Comparison of ENCODE assay signal across 8 cellular contexts in the genomic region with DNA sequence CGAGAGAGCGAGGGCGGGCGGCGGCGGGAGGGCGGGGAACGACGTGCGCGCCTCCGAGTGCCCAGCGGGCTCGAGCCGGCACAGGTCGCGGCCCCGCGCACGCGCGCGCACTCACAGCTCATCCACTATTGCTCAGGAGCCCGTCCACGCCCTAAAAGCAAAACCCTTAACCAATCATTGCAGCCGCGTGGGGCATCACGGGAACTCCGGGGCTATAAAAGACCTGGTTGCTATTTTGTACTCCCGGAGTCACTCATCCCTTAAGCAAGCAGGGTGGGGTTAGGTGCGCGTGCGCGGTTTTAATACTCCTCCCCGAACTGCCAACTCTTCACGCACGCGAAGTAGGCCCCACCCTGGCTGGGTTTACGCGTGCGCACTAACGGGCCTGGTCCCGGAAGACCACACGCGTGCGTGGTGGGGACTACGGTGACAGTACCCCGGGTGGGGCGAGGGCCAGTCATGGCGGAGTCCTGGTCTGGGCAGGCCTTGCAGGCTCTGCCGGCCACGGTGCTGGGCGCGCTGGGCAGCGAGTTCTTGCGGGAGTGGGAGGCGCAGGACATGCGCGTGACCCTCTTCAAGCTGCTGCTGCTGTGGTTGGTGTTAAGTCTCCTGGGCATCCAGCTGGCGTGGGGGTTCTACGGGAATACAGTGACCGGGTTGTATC. TPM values are rescaled to one million over a fixed set of nuclear protein-coding genes. Genes with fewer than 3 reads are reported as not detected.
DNase-seq lines count a peak whose midpoint lies in the region; ATAC-seq, FAIRE-seq and TF ChIP-seq lines count a peak whose summit lies in the region.

A gene (minus strand): TSS at position 9 of the 664 bp plus-strand sequence. CDS start 36,387 bp downstream, outside the sequence.
A gene with protein sequence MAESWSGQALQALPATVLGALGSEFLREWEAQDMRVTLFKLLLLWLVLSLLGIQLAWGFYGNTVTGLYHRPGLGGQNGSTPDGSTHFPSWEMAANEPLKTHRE (plus strand): TSS at position 456 of the 664 bp plus-strand sequence. CDS start 4 bp downstream, at position 460.

- H3K4me2 ChIP-seq in OCI-LY7 (ENCODE audit: low read length) (peak within 1 kb of the TSS; percentile 90), endothelial cell of umbilical vein (ENCODE audit: insufficient read depth, low read length) (peak within 1 kb of the TSS; percentile 99)

- CTCF ChIA-PET in OCI-LY7 (lab: Charles Lee; ENCODE audit: unreplicated experiment), result interaction anchor here (0.6 kb wide), 1 partner anchor 53 kb away, joined by 3 read pairs; no protein-coding TSS in a partner anchor
- CTCF ChIA-PET in endothelial cell of umbilical vein (lab: Charles Lee), result interaction anchor here (0.7 to 2.0 kb wide), 11 partner anchors 14 to 390 kb away, joined by 3 to 13 read pairs (median 4); a partner anchor contains a TSS

- BruUV-seq in OCI-LY7 (replicated peaks; lab: Mats Ljungman, UMichigan) (TSS peak; percentile 65), endothelial cell of umbilical vein (replicated peaks; lab: Mats Ljungman, UMichigan) (TSS peak; percentile 69)

- no peaks in the 10 kb centered on the region for H3K9me3 ChIP-seq in OCI-LY7 (ENCODE audit: low read length)
- H3K9me3 ChIP-seq in endothelial cell of umbilical vein (replicated peaks; ENCODE audit: control insufficient read depth, insufficient read depth, low read length), result no peaks in the 10 kb centered on the region

- H3K36me3 ChIP-seq in OCI-LY7 (ENCODE audit: insufficient read depth, low read length), result peaks cover 36% of the 10 kb centered on the region
- peaks cover 0 to 4% of the 10 kb centered on the region in 2 experiments for H3K36me3 ChIP-seq in endothelial cell of umbilical vein (ENCODE audit: control insufficient read depth in 2 of 2, extremely low read depth in 1 of 2, insufficient read depth in 2 of 2, low read length in 2 of 2)

- POLR2A ChIA-PET in OCI-LY7 (lab: Charles Lee) (interaction anchor here (0.6 to 2.7 kb wide), 11 partner anchors 16 to 1395 kb away, joined by 3 to 16 read pairs (median 5); a partner anchor contains a TSS), endothelial cell of umbilical vein (lab: Charles Lee) (interaction anchor here (0.6 to 2.0 kb wide), 13 partner anchors 9 to 318 kb away, joined by 3 to 14 read pairs (median 5); a partner anchor contains a TSS)

- peak; percentile 71 for ATAC-seq in GM21526 (IDR thresholded peaks at IDR 0.05; ENCODE audit: low FRiP score, unreplicated experiment)

- peak within 1 kb of the TSS; percentile 94 for H3K9ac ChIP-seq in endothelial cell of umbilical vein (replicated peaks; ENCODE audit: extremely low read depth, insufficient read depth, low read length)

- intact Hi-C loops in OCI-LY7 (cut with micrococcal nuclease; ENCODE audit: unreplicated experiment), result loop anchor here (1.0 to 2.0 kb wide), 2 partner anchors 53 to 72 kb away; a partner anchor contains a TSS
- intact Hi-C loops in endothelial cell of umbilical vein (cut with micrococcal nuclease), result loop anchor here (1.0 to 5.0 kb wide), 5 partner anchors 17 to 320 kb away; a partner anchor contains a TSS

- H4K20me1 ChIP-seq in OCI-LY7 (ENCODE audit: insufficient read depth, low read length) (peaks cover 27% of the 10 kb centered on the region), endothelial cell of umbilical vein (replicated peaks; ENCODE audit: control insufficient read depth, extremely low read depth, insufficient read depth, low read length) (peaks cover 16% of the 10 kb centered on the region)

- TF ChIP-seq CTCF in D721Med (IDR thresholded peaks at IDR 0.05; ENCODE audit: insufficient read depth, missing control alignments) (no peak), OCI-LY7 (conservative IDR thresholded peaks at IDR 0.05; ENCODE audit: low read length) (no peak), endothelial cell of umbilical vein (IDR thresholded peaks at IDR 0.05; ENCODE audit: extremely low read depth in 1 of 2, insufficient read depth in 1 of 2, low read depth in 1 of 2, low read length in 2 of 2) (no peak)

- H2AFZ ChIP-seq in OCI-LY7 (ENCODE audit: low read length) (no peak within 1 kb of the TSS), endothelial cell of umbilical vein (ENCODE audit: low read depth, low read length) (peak within 1 kb of the TSS; percentile 38)

- peak; percentile 99 for TF ChIP-seq POLR2A in endothelial cell of umbilical vein (IDR thresholded peaks at IDR 0.05; ENCODE audit: low read depth, low read length)

- peak within 1 kb of the TSS; percentile 91 for H3K4me3 ChIP-seq in OCI-LY7 (ENCODE audit: low read depth, low read length, poor library complexity, severe bottlenecking)
- peak within 1 kb of the TSS; percentile 69 to 100 (median 99) for H3K4me3 ChIP-seq in endothelial cell of umbilical vein (replicated peaks in 1 of 3; ENCODE audit: insufficient read depth in 1 of 3, low read depth in 1 of 3, low read length in 3 of 3)

- H3K79me2 ChIP-seq in OCI-LY7 (ENCODE audit: insufficient read depth, low read depth, low read length) (peaks cover 62% of the 10 kb centered on the region), endothelial cell of umbilical vein (ENCODE audit: control insufficient read depth, insufficient read depth, low read length) (peaks cover 62% of the 10 kb centered on the region)

- H3K27ac ChIP-seq in OCI-LY7 (ENCODE audit: low read depth, low read length, poor library complexity, severe bottlenecking) (peak within 1 kb of the TSS; percentile 79), endothelial cell of umbilical vein (ENCODE audit: insufficient read depth, low read depth, low read length) (peak within 1 kb of the TSS; percentile 79)

- dilution Hi-C loops in endothelial cell of umbilical vein (cut with MboI; ENCODE audit: extremely low pct_ligation_motif_present, low sequenced_read_pairs), result no loop called here

- H3K4me1 ChIP-seq in OCI-LY7 (ENCODE audit: insufficient read depth, low read length, poor library complexity, severe bottlenecking) (peaks cover 65% of the 10 kb centered on the region), endothelial cell of umbilical vein (ENCODE audit: control insufficient read depth, extremely low read depth, insufficient read depth, low read length) (peaks cover 35% of the 10 kb centered on the region)

- FAIRE-seq in D721Med (lab: Jason Lieb, UNC), result no peak
- FAIRE-seq in endothelial cell of umbilical vein (lab: Jason Lieb, UNC), result peak; percentile 98

- no peaks in the 10 kb centered on the region for H3K9me2 ChIP-seq in OCI-LY7 (ENCODE audit: insufficient read depth, low read length)

- H3K27me3 ChIP-seq in endothelial cell of umbilical vein (ENCODE audit: control insufficient read depth in 2 of 2, insufficient read depth in 2 of 2, low read length in 2 of 2), result no peaks in the 10 kb centered on the region

- no peaks in the 10 kb centered on the region for H3K9me1 ChIP-seq in endothelial cell of umbilical vein (replicated peaks; ENCODE audit: control insufficient read depth, extremely low read depth, insufficient read depth, low read length)

- DNase-seq in D721Med (ENCODE audit: insufficient read length, low spot score) (peak; percentile 100), HuH-7.5 (ENCODE audit: low spot score) (peak; percentile 96), OCI-LY7 (ENCODE audit: low spot score) (peak; percentile 100), activated T-cell treated with anti-CD3 and anti-CD28 coated beads for 1 hour (ENCODE audit: low read depth) (peak; percentile 99), endothelial cell of umbilical vein (ENCODE audit: low read depth, low spot score) (peak; percentile 100), midbrain (lab: John Stamatoyannopoulos, UW) (peak; percentile 99)
- DNase-seq in stimulated activated CD8-positive, alpha-beta memory T cell treated with anti-CD3 and anti-CD28 coated beads, Interleukin-2, amount 100 ng/mL, for 1 hour (ENCODE audit: low read depth in 2 of 2), result peak; percentile 96 to 98

TF ChIP-seq in endothelial cell of umbilical vein, 7 proteins besides CTCF, POLR2A, EP300 and RAD21:
- TF ChIP-seq EZH2 (IDR thresholded peaks at IDR 0.05; ENCODE audit: borderline replicate concordance, low read depth, low read length, severe bottlenecking), result no peak
- TF ChIP-seq POLR2AphosphoS5 (IDR thresholded peaks at IDR 0.05; ENCODE audit: insufficient read depth, low read depth, low read length), result peak; percentile 98
- no peak for TF ChIP-seq JUN (IDR thresholded peaks at IDR 0.05; ENCODE audit: borderline replicate concordance, insufficient read depth, insufficient read length, low read depth)
- TF ChIP-seq, protein P1, sequence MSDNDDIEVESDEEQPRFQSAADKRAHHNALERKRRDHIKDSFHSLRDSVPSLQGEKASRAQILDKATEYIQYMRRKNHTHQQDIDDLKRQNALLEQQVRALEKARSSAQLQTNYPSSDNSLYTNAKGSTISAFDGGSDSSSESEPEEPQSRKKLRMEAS (IDR thresholded peaks at IDR 0.05; ENCODE audit: insufficient read depth, insufficient read length), result peak; percentile 26

RNA-seq across cellular contexts. Expression of the first gene that starts in this region (rescaled TPM):
- total RNA-seq in OCI-LY7 (2014; rRNA removed; shearing (Covaris generic)), result 218 and 219 TPM in 2 replicates
- total RNA-seq in OCI-LY7 (2022), result 373 and 403 TPM in 2 replicates
- 571 and 580 TPM in 2 replicates for total RNA-seq in endothelial cell of umbilical vein
- polyA plus RNA-seq in endothelial cell of umbilical vein, result 312 and 450 TPM in 2 replicates
- polyA plus RNA-seq in endothelial cell of umbilical vein (2011; cell fraction: cytosol; rRNA removed), result 473 and 475 TPM in 2 replicates
- 203 and 216 TPM in 2 replicates for polyA plus RNA-seq in endothelial cell of umbilical vein (2011; cell fraction: nucleus; rRNA removed)
- polyA plus RNA-seq in endothelial cell of umbilical vein (2012), result 543 and 693 TPM in 2 replicates
- polyA minus RNA-seq in endothelial cell of umbilical vein, result 565 and 590 TPM in 2 replicates
- 326 TPM for polyA minus RNA-seq in endothelial cell of umbilical vein (2011; cell fraction: cytosol; rRNA and poly(A)+ RNA removed)
- polyA minus RNA-seq in endothelial cell of umbilical vein (2011; cell fraction: nucleus; rRNA and poly(A)+ RNA removed), result 104 and 106 TPM in 2 replicates

RNA-seq across cellular contexts. Expression of the second gene that starts in this region (rescaled TPM):
- 15.8 and 17.9 TPM in 2 replicates for total RNA-seq in OCI-LY7 (2014; rRNA removed; shearing (Covaris generic))
- total RNA-seq in OCI-LY7 (2022) (35.3 and 37.7 TPM in 2 replicates), endothelial cell of umbilical vein (18.6 and 21.9 TPM in 2 replicates)
- polyA plus RNA-seq in endothelial cell of umbilical vein, result 31.3 and 32.3 TPM in 2 replicates
- 32.8 and 35.2 TPM in 2 replicates for polyA plus RNA-seq in endothelial cell of umbilical vein (2011; cell fraction: cytosol; rRNA removed)
- 10.4 and 11.6 TPM in 2 replicates for polyA plus RNA-seq in endothelial cell of umbilical vein (2011; cell fraction: nucleus; rRNA removed)
- polyA plus RNA-seq in endothelial cell of umbilical vein (2012), result 17.8 and 19.4 TPM in 2 replicates
- 25.5 and 31.8 TPM in 2 replicates for polyA minus RNA-seq in endothelial cell of umbilical vein
- 20.3 TPM for polyA minus RNA-seq in endothelial cell of umbilical vein (2011; cell fraction: cytosol; rRNA and poly(A)+ RNA removed)
- polyA minus RNA-seq in endothelial cell of umbilical vein (2011; cell fraction: nucleus; rRNA and poly(A)+ RNA removed), result 11.0 and 11.2 TPM in 2 replicates

Comparison
In these comparisons a context has a peak if more than half of its experiments do, and no peak if none do; other contexts are left out.
1. Peak in every context shown above with its lines: DNase-seq, ATAC-seq, H3K4me3 ChIP-seq and H3K27ac ChIP-seq.